13 cellular contexts compared by ENCODE assay signal in the genomic region with DNA sequence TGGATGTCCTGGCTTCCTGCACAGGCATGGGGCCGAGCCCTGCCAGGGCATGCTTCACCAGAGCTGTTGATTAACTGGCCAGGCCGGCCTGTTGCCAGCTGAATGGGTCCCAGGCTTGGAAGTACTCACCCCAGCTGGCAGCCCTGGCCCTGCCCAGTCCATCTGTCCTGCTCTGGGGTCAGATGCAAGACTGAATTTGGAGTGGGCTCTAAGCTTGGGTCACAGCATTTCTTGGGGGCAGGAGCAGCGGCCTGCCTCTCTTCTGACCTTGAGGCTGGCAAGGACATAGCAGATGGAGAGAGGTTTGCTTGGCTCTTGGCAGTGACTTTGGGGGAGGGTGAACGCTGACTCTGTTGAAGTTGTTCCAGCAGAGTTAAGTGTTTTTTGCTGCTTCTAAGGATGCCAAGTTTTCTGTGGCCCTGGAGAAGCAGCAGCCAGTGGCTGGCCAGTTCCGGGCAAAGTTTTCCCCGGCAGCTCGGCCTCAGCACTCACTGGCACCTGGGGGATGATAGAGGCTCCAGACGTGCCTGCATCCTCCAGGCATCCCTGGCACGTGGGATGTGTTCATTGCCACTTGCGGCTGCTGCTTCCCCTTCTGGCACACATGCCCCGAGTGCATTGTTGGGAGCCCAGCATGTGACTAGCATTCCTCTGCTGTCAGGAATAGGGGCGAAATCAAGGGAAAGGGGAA. TPM values are rescaled to one million over a fixed set of nuclear protein-coding genes. Genes with fewer than 3 reads are reported as not detected.
DNase-seq lines count a peak whose midpoint lies in the region; ATAC-seq and TF ChIP-seq lines count a peak whose summit lies in the region.
"Had no signal": no experiment of that assay in that cellular context is flagged by ENCODE, and none has a peak within 500 bp of the region (broad histone marks: within the 10 kb centered on the region; RNA-seq: fewer than 3 reads in every experiment).

No MANE protein-coding gene starts in this region.

- H3K4me3 Mint-ChIP-seq in type B pancreatic cell, result no peak overlapping the region

- H3K36me3 Mint-ChIP-seq in type B pancreatic cell, result peaks cover 9% of the 10 kb centered on the region

- H3K27me3 Mint-ChIP-seq in type B pancreatic cell, result no peaks in the 10 kb centered on the region

- in situ Hi-C loops in gastrocnemius medialis (cut with MboI; ENCODE audit: low sequenced_read_pairs in 4 of 4), result no loop called here

- no peaks in the 10 kb centered on the region for H3K9me3 ChIP-seq in left lung
- H3K9me3 ChIP-seq in gastrocnemius medialis, result no peaks in the 10 kb centered on the region

- TF ChIP-seq POLR2A in gastrocnemius medialis (IDR thresholded peaks at IDR 0.05), result no peak

- H3K27ac ChIP-seq in coronary artery (peak overlapping the region; percentile 74 to 85), left lung (no peak overlapping the region), gastrocnemius medialis (peak overlapping the region in 1 of 4 donors; percentile 16)
- H3K27ac ChIP-seq: epithelial cell of prostate had no signal

- H3K4me1 Mint-ChIP-seq in type B pancreatic cell (ENCODE audit: unreplicated experiment), result peaks cover 35% of the 10 kb centered on the region

- DNase-seq in GM03348 (ENCODE audit: low spot score) (peak; percentile 57), coronary artery (ENCODE audit: low spot score) (peak; percentile 81), left lung (peak in 1 of 2 donors; percentile 67), gastrocnemius medialis (peak; percentile 14 to 46), dermis blood vessel endothelial cell (no peak), OCI-M1 (lab: John Stamatoyannopoulos, UW) (no peak), type B pancreatic cell (ENCODE audit: extremely low spot score, unreplicated experiment) (no peak)
- DNase-seq in effector CD4-positive, alpha-beta T cell, result no peak
- DNase-seq: activated CD4-positive, alpha-beta T cell treated with anti-CD3 and anti-CD28 coated beads, Interleukin-2, amount 50 U/mL, for 48 hours; COR-L47; stimulated activated CD4-positive, alpha-beta T cell treated with anti-CD3 and anti-CD28 coated beads, Interleukin-15, amount 100 ng/mL, for 24 hours; stimulated activated naive CD8-positive, alpha-beta T cell treated with anti-CD3 and anti-CD28 coated beads, Interleukin-15, Interleukin-2, amounts not matched to agents 100 U/mL and 50 U/mL, for 24 hours had no signal

- H3K27ac Mint-ChIP-seq in type B pancreatic cell, result no peak overlapping the region

- H3K9me3 Mint-ChIP-seq in type B pancreatic cell, result no peaks in the 10 kb centered on the region

- peak overlapping the region; percentile 17 for H3K4me3 ChIP-seq in coronary artery
- H3K4me3 ChIP-seq in left lung, result no peak overlapping the region
- H3K4me3 ChIP-seq in gastrocnemius medialis, result no peak overlapping the region

- peaks cover 0 to 38% of the 10 kb centered on the region in 2 donors for H3K36me3 ChIP-seq in left lung
- peaks cover 0 to 6% of the 10 kb centered on the region in 2 donors for H3K36me3 ChIP-seq in gastrocnemius medialis

- peak; percentile 85 for ATAC-seq in left lung
- peak; percentile 30 to 59 for ATAC-seq in gastrocnemius medialis
- ATAC-seq: stimulated activated naive CD8-positive, alpha-beta T cell treated with anti-CD3 and anti-CD28 coated beads, Interleukin-15, Interleukin-2, amounts not matched to agents 100 U/mL and 50 U/mL, for 24 hours had no signal

- H3K4me1 ChIP-seq in left lung, result peaks cover 19 to 27% of the 10 kb centered on the region in 2 donors
- H3K4me1 ChIP-seq in gastrocnemius medialis, result peaks cover 19 to 26% of the 10 kb centered on the region in 2 donors

- H3K27me3 ChIP-seq in left lung (no peaks in the 10 kb centered on the region), gastrocnemius medialis (no peaks in the 10 kb centered on the region)

- intact Hi-C loops in left lung (cut with DNase I), result no loop called here
- intact Hi-C loops in gastrocnemius medialis (cut with DNase I; ENCODE audit: low total_unique reads), result no loop called here

- TF ChIP-seq CTCF in coronary artery (IDR thresholded peaks at IDR 0.05) (no peak), left lung (IDR thresholded peaks at IDR 0.05) (no peak), gastrocnemius medialis (IDR thresholded peaks at IDR 0.05 in 4 of 5, conservative IDR thresholded peaks at IDR 0.05 in 1 of 5) (no peak), type B pancreatic cell (conservative IDR thresholded peaks at IDR 0.05) (no peak)

RNA-seq across cellular contexts. Expression of a gene that starts 22.9 kb away (rescaled TPM):
- total RNA-seq in left lung, result 10 to 100 TPM; 30.3 to 44.8 TPM
- 1 to 10 TPM; 2.3 to 4.2 (median 3.0) TPM for total RNA-seq in gastrocnemius medialis
- total RNA-seq in dermis blood vessel endothelial cell, result 96.3 and 102 TPM in 2 replicates
- total RNA-seq in type B pancreatic cell (ENCODE audit: low replicate concordance), result 28.5 and 48.4 TPM in 2 replicates

Comparison
In these comparisons a context has a peak if more than half of its experiments do, and no peak if none do; other contexts are left out.
1. DNase-seq: peak in GM03348 (single experiment), coronary artery (single experiment) and gastrocnemius medialis (2 of 2); none in dermis blood vessel endothelial cell (single experiment), OCI-M1 (single experiment), type B pancreatic cell (single experiment) and effector CD4-positive, alpha-beta T cell (single experiment).
2. H3K27ac ChIP-seq: peak in coronary artery (2 of 2); none in left lung (0 of 2).